In the genomic region with DNA sequence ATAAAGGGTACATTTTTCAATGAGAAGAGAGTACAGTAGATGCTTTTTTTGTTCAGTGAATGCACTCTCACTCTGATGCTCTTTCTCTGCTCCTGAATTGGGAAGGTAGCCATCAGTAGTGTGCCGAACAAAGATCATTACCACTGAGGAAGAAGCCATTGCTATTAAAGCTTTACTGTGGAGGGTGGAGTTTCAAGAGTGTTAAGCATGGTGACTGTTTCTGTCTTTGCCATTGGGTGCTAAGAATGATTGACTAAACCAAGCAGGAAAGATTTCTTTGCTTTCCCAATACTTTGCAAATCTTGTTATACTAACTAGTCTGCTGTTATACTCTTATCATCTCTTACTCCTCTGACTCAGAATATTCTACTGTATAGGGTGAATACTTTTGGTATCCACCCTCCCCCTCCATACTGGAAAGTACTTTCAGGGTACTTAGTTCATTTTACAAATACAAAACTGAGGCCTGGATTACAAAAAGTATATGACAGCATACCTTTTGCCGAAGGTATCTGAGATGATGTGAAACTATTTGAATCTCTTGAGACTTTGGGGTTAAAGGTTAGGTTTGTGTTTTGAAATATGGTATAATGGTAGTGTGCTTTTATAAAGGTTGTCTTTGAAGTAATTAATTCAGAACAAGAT, we compare ENCODE assay signal across 8 cellular contexts. TPM values are rescaled to one million over a fixed set of nuclear protein-coding genes. Genes with fewer than 3 reads are reported as not detected.
DNase-seq lines count a peak whose midpoint lies in the region; ATAC-seq and TF ChIP-seq lines count a peak whose summit lies in the region.

No MANE protein-coding gene starts in this region.

- H3K27me3 ChIP-seq in CD4-positive, alpha-beta T cell (ENCODE audit: control insufficient read depth, insufficient read depth, low read length), result no peaks in the 10 kb centered on the region
- no peaks in the 10 kb centered on the region for H3K27me3 ChIP-seq in HAP-1 (ENCODE audit: low read depth)
- no peaks in the 10 kb centered on the region for H3K27me3 ChIP-seq in naive thymus-derived CD4-positive, alpha-beta T cell (ENCODE audit: control insufficient read depth in 2 of 2, insufficient read depth in 2 of 2, low read length in 2 of 2)

- in situ Hi-C loops in HAP-1 (cut with MboI; ENCODE audit: low sequenced_read_pairs), result no loop called here

- intact Hi-C loops in CD4-positive, alpha-beta T cell (cut with DNase I, micrococcal nuclease), result loop anchor here (5.0 to 10.0 kb wide), 2 partner anchors 111 to 634 kb away; partner anchors contain the start of genes RPL4 (in 1 of the 2) and ZWILCH (in 1 of the 2)
- intact Hi-C loops in naive thymus-derived CD4-positive, alpha-beta T cell (cut with micrococcal nuclease), result loop anchor here in 1 of 2 donors (2.0 kb wide), 1 partner anchor 72 kb away; no protein-coding TSS in a partner anchor

- H3K4me1 ChIP-seq in HAP-1, result peaks cover 10% of the 10 kb centered on the region
- H3K4me1 ChIP-seq in naive thymus-derived CD4-positive, alpha-beta T cell (ENCODE audit: control insufficient read depth in 2 of 2, insufficient read depth in 2 of 2, low read length in 2 of 2), result peaks cover 5 to 24% of the 10 kb centered on the region in 2 donors

- H3K4me1 Mint-ChIP-seq in CD4-positive, alpha-beta T cell (ENCODE audit: low read depth), result peaks cover 60% of the 10 kb centered on the region
- H3K4me1 Mint-ChIP-seq in effector memory CD8-positive, alpha-beta T cell (ENCODE audit: low read depth in 2 of 2), result peaks cover 26 to 40% of the 10 kb centered on the region in 2 donors
- peaks cover 26 to 47% (median 41%) of the 10 kb centered on the region in 7 donors for H3K4me1 Mint-ChIP-seq in naive thymus-derived CD4-positive, alpha-beta T cell

- peaks cover 3% of the 10 kb centered on the region for H3K27me3 Mint-ChIP-seq in CD4-positive, alpha-beta T cell
- no peaks in the 10 kb centered on the region for H3K27me3 Mint-ChIP-seq in effector memory CD8-positive, alpha-beta T cell
- peaks cover 0 to 5% (median 0%) of the 10 kb centered on the region in 5 donors for H3K27me3 Mint-ChIP-seq in naive thymus-derived CD4-positive, alpha-beta T cell

- H3K9me3 Mint-ChIP-seq in CD4-positive, alpha-beta T cell, result no peaks in the 10 kb centered on the region
- H3K9me3 Mint-ChIP-seq in effector memory CD8-positive, alpha-beta T cell, result no peaks in the 10 kb centered on the region
- peaks cover 0 to 8% (median 0%) of the 10 kb centered on the region in 11 donors for H3K9me3 Mint-ChIP-seq in naive thymus-derived CD4-positive, alpha-beta T cell

- no peak for TF ChIP-seq CTCF in CD4-positive, alpha-beta T cell (IDR thresholded peaks at IDR 0.05)

- H3K36me3 ChIP-seq in HAP-1 (replicated peaks), result peaks cover 3% of the 10 kb centered on the region
- peaks cover 0 to 16% (median 0%) of the 10 kb centered on the region in 3 experiments for H3K36me3 ChIP-seq in naive thymus-derived CD4-positive, alpha-beta T cell (ENCODE audit: control insufficient read depth in 2 of 3, insufficient read depth in 3 of 3, low read length in 3 of 3)

- H3K36me3 Mint-ChIP-seq in CD4-positive, alpha-beta T cell (ENCODE audit: low read depth), result peaks cover 40% of the 10 kb centered on the region
- peaks cover 33% of the 10 kb centered on the region for H3K36me3 Mint-ChIP-seq in effector memory CD8-positive, alpha-beta T cell (ENCODE audit: insufficient read depth)
- peaks cover 0 to 14% (median 5%) of the 10 kb centered on the region in 5 donors for H3K36me3 Mint-ChIP-seq in naive thymus-derived CD4-positive, alpha-beta T cell

- no peak for ATAC-seq in CD4-positive, alpha-beta T cell (ENCODE audit: poor library complexity)
- no peak for ATAC-seq in effector memory CD8-positive, alpha-beta T cell (replicated peaks)
- ATAC-seq in naive thymus-derived CD4-positive, alpha-beta T cell, result no peak
- no peak for ATAC-seq in HG03520 (IDR thresholded peaks at IDR 0.05; ENCODE audit: unreplicated experiment)

- peak overlapping the region; percentile 100 for H3K27ac Mint-ChIP-seq in CD4-positive, alpha-beta T cell
- peak overlapping the region; percentile 99 for H3K27ac Mint-ChIP-seq in effector memory CD8-positive, alpha-beta T cell
- peak overlapping the region; percentile 97 to 100 (median 99) for H3K27ac Mint-ChIP-seq in naive thymus-derived CD4-positive, alpha-beta T cell

- peak overlapping the region; percentile 89 for H3K4me3 ChIP-seq in HAP-1
- peak overlapping the region; percentile 94 for H3K4me3 ChIP-seq in naive thymus-derived CD4-positive, alpha-beta T cell (ENCODE audit: low read length)

- no peak for DNase-seq in CD4-positive, alpha-beta T cell
- DNase-seq in HAP-1 (ENCODE audit: low spot score in 2 of 2), result peak in 1 of 2 experiments; percentile 74
- DNase-seq in SIG-M5 (lab: John Stamatoyannopoulos, UW), result peak; percentile 43
- no peak for DNase-seq in effector memory CD8-positive, alpha-beta T cell
- no peak for DNase-seq in naive thymus-derived CD4-positive, alpha-beta T cell
- no peak for DNase-seq in GOT3 (lab: John Stamatoyannopoulos, UW)
- no peak for DNase-seq in UCSD-AML1 (lab: John Stamatoyannopoulos, UW; ENCODE audit: unreplicated experiment)

- peak overlapping the region; percentile 5 for H3K27ac ChIP-seq in CD4-positive, alpha-beta T cell (ENCODE audit: low read depth, low read length)
- peak overlapping the region; percentile 94 for H3K27ac ChIP-seq in naive thymus-derived CD4-positive, alpha-beta T cell (ENCODE audit: low read depth, low read length)

- peak overlapping the region; percentile 99 for H3K4me3 Mint-ChIP-seq in CD4-positive, alpha-beta T cell
- peak overlapping the region; percentile 98 to 99 for H3K4me3 Mint-ChIP-seq in effector memory CD8-positive, alpha-beta T cell
- H3K4me3 Mint-ChIP-seq in naive thymus-derived CD4-positive, alpha-beta T cell, result peak overlapping the region; percentile 88 to 100 (median 100)

- CTCF ChIA-PET in CD4-positive, alpha-beta T cell (lab: Charles Lee), result interaction anchor here (0.6 to 0.7 kb wide), 5 partner anchors 29 to 524 kb away, joined by 3 to 5 read pairs (median 3); no protein-coding TSS in a partner anchor
- CTCF ChIA-PET in naive thymus-derived CD4-positive, alpha-beta T cell (lab: Charles Lee), result interaction anchor here (0.6 to 2.5 kb wide), 4 partner anchors 12 to 233 kb away, joined by 3 to 15 read pairs (median 3); no protein-coding TSS in a partner anchor

- no peaks in the 10 kb centered on the region for H3K9me3 ChIP-seq in CD4-positive, alpha-beta T cell (ENCODE audit: control insufficient read depth, low read length)
- no peaks in the 10 kb centered on the region for H3K9me3 ChIP-seq in HAP-1
- no peaks in the 10 kb centered on the region for H3K9me3 ChIP-seq in naive thymus-derived CD4-positive, alpha-beta T cell (ENCODE audit: control insufficient read depth in 2 of 3, low read length in 3 of 3)

- POLR2A ChIA-PET in CD4-positive, alpha-beta T cell (lab: Charles Lee), result interaction anchor here (0.7 to 3.3 kb wide), 5 partner anchors 9 to 353 kb away, joined by 3 to 71 read pairs (median 8); partner anchors contain the start of genes DENND4A and DPP8
- POLR2A ChIA-PET in naive thymus-derived CD4-positive, alpha-beta T cell (lab: Charles Lee), result interaction anchor here (1.1 to 4.0 kb wide), 4 partner anchors 9 to 341 kb away, joined by 3 to 40 read pairs (median 14); partner anchors contain the start of genes DENND4A and HACD3

RNA-seq across cellular contexts. Expression of gene RAB11A, which starts 1.7 kb away (rescaled TPM):
- total RNA-seq in CD4-positive, alpha-beta T cell, result 100 to 1,000 TPM in 1 of 2 experiments, 10 to 100 TPM in 1; 98.5 to 102 TPM
- total RNA-seq in naive thymus-derived CD4-positive, alpha-beta T cell, result 100 to 1,000 TPM in 2 of 5 experiments, 10 to 100 TPM in 3; 80.9 to 201 (median 88.7) TPM
- polyA plus RNA-seq in naive thymus-derived CD4-positive, alpha-beta T cell, result 100 to 1,000 TPM; 213 to 224 TPM
